In the genomic region with DNA sequence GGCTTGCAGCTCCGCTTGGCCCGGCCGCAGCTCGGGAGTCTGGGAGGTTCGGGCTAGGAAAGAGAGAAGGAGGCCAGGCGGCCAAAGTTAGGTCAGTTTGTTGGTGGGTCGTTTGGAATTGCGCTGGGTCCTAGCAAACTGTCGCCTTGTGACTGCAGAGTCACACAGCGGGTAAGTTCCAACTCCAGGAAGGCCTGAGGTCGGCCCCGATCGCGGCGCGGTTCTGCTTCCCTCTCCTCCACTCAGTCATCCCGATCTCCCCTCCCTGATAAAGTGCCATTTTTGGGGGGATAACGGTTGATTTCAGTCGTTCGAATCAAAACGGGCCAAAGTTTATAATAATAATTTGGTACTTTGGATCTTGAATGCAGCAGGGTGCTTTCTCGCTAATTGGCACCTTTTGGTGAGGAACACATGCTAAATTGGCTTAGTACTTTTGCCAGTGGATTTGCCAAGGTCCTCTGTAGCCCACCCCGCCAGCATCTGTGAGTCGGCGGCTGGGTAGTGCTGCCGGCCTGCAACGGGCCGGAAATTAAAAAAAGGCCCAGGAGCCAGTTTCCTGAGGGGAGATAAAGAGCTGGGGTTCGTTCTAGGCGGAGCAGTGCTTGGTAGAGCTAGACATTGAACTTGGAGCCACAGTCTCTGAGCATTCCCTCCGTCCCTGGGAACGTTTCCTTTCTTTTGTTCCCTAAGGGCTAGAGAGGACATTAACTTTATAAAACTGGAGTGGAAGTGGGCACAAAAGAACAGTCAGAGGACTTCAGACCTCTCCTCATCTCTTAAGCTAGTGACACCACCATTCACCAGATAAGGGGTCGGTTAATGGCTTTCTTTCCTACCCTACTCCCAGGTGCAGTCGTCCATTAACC, we compare ENCODE assay signal across 1 cellular context.
TF ChIP-seq lines count a peak whose summit lies in the region.

No MANE protein-coding gene starts in this region.

TF ChIP-seq in A549, 52 proteins besides CTCF, POLR2A, EP300 and RAD21 (continued from another document):
- TF ChIP-seq SMC3 (IDR thresholded peaks at IDR 0.05) (no peak), CHD2 (IDR thresholded peaks at IDR 0.05; ENCODE audit: low read length, partially characterized antibody) (no peak)
- TF ChIP-seq, protein P1, sequence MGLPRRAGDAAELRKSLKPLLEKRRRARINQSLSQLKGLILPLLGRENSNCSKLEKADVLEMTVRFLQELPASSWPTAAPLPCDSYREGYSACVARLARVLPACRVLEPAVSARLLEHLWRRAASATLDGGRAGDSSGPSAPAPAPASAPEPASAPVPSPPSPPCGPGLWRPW (IDR thresholded peaks at IDR 0.05), result no peak
